Comparison of ENCODE assay signal across 8 cellular contexts in the genomic region with DNA sequence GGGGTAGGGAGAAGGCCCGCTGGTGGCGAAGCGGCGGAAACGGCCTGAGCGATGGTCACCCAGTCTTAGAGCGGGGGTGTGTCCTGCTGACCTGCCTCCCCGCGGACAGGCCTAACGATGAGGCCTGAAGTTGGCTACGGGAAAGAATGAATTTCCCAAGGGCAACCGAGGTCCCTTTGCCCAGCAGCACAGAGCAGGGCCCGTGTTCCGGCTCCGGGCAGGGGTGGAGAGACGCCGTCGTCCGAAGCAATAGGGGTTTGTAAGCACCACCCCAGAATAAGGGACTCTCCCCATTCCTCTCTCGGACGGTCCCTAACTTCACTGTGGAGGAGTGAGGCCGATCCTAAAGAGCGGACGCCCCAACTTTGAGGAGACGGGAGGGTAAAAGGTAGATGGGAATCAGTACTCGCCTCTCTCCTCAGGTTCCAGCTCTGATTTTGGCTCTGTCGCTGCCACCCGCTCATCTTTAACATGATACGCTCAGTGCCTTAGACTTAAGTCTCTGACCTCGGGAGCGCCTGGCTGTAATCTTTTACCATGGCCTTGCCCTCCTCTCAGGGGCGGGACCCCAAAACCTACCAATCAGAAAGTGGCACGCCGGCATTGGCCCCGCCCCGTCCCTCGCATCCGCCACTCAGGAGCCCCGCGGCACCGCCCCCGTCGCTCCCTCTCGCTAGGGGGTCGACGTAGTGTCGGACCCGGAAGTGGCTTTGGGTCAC. TPM values are rescaled to one million over a fixed set of nuclear protein-coding genes. Genes with fewer than 3 reads are reported as not detected.
DNase-seq lines count a peak whose midpoint lies in the region; ATAC-seq and TF ChIP-seq lines count a peak whose summit lies in the region.

A gene with protein sequence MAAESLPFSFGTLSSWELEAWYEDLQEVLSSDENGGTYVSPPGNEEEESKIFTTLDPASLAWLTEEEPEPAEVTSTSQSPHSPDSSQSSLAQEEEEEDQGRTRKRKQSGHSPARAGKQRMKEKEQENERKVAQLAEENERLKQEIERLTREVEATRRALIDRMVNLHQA (minus strand): TSS at position 507 of the 719 bp plus-strand sequence. CDS start 3,108 bp downstream, outside the sequence.

- peaks cover 4 to 47% (median 14%) of the 10 kb centered on the region in 3 donors for H3K36me3 Mint-ChIP-seq in naive thymus-derived CD8-positive, alpha-beta T cell
- H3K36me3 Mint-ChIP-seq in stimulated activated naive B cell treated with anti-CD40 and anti-IgM and Interleukin-4, amounts not matched to agents 10 μg/mL and 1 μg/mL and 100 μg/mL, for 72 hours = peaks cover 42 to 65% of the 10 kb centered on the region in 2 donors

- peak within 1 kb of the TSS; percentile 95 to 99 (median 98) for H3K4me3 Mint-ChIP-seq in naive thymus-derived CD8-positive, alpha-beta T cell
- H3K4me3 Mint-ChIP-seq in stimulated activated naive B cell treated with anti-CD40 and anti-IgM and Interleukin-4, amounts not matched to agents 10 μg/mL and 1 μg/mL and 100 μg/mL, for 72 hours = peak within 1 kb of the TSS; percentile 99

- H3K9me3 Mint-ChIP-seq in naive thymus-derived CD8-positive, alpha-beta T cell = no peaks in the 10 kb centered on the region
- no peaks in the 10 kb centered on the region for H3K9me3 Mint-ChIP-seq in stimulated activated naive B cell treated with anti-CD40 and anti-IgM and Interleukin-4, amounts not matched to agents 10 μg/mL and 1 μg/mL and 100 μg/mL, for 72 hours

- ATAC-seq in naive thymus-derived CD8-positive, alpha-beta T cell = peak; percentile 70 to 79
- peak; percentile 74 to 80 for ATAC-seq in stimulated activated naive B cell treated with anti-CD40 and anti-IgM and Interleukin-4, amounts not matched to agents 10 μg/mL and 1 μg/mL and 100 μg/mL, for 72 hours (replicated peaks)

- H3K27ac Mint-ChIP-seq in naive thymus-derived CD8-positive, alpha-beta T cell = peak within 1 kb of the TSS; percentile 99 to 100 (median 100)
- H3K27ac Mint-ChIP-seq in stimulated activated naive B cell treated with anti-CD40 and anti-IgM and Interleukin-4, amounts not matched to agents 10 μg/mL and 1 μg/mL and 100 μg/mL, for 72 hours = peak within 1 kb of the TSS; percentile 99

- peaks cover 40 to 67% (median 62%) of the 10 kb centered on the region in 4 donors for H3K4me1 Mint-ChIP-seq in naive thymus-derived CD8-positive, alpha-beta T cell
- H3K4me1 Mint-ChIP-seq in stimulated activated naive B cell treated with anti-CD40 and anti-IgM and Interleukin-4, amounts not matched to agents 10 μg/mL and 1 μg/mL and 100 μg/mL, for 72 hours = peaks cover 42 to 79% of the 10 kb centered on the region in 2 donors

- TF ChIP-seq CTCF in LNCaP clone FGC (IDR thresholded peaks at IDR 0.05; ENCODE audit: control insufficient read depth, extremely low read depth, insufficient read depth) = peak; percentile 12; the same call in 1 of the 2 replicates

- peak; percentile 99 for DNase-seq in EL
- DNase-seq in GOT3 (lab: John Stamatoyannopoulos, UW) = peak; percentile 100
- DNase-seq in LNCaP clone FGC (ENCODE audit: low read depth) = peak; percentile 92
- peak; percentile 99 for DNase-seq in RPMI8226
- DNase-seq in activated T-helper 1 cell treated with anti-CD3 and anti-CD28 coated beads, Interleukin-2, amount 50 U/mL, for 16 hours (ENCODE audit: low read depth in 1 of 2, low spot score in 1 of 2) = peak; percentile 99
- peak; percentile 99 for DNase-seq in fibroblast of gingiva (ENCODE audit: low read depth)
- DNase-seq in naive thymus-derived CD8-positive, alpha-beta T cell = peak; percentile 98 to 100 (median 100)
- peak; percentile 100 for DNase-seq in stimulated activated naive B cell treated with anti-CD40 and anti-IgM and Interleukin-4, amounts not matched to agents 10 μg/mL and 1 μg/mL and 100 μg/mL, for 72 hours

- H3K27me3 Mint-ChIP-seq in naive thymus-derived CD8-positive, alpha-beta T cell = peaks cover 0 to 2% (median 0%) of the 10 kb centered on the region in 5 donors
- no peaks in the 10 kb centered on the region for H3K27me3 Mint-ChIP-seq in stimulated activated naive B cell treated with anti-CD40 and anti-IgM and Interleukin-4, amounts not matched to agents 10 μg/mL and 1 μg/mL and 100 μg/mL, for 72 hours

- peak within 1 kb of the TSS; percentile 93 for H3K4me3 ChIP-seq in LNCaP clone FGC (ENCODE audit: low read depth, low read length)

- POLR2A ChIA-PET in naive thymus-derived CD8-positive, alpha-beta T cell (lab: Charles Lee) = interaction anchor here (0.6 to 8.6 kb wide), 28 partner anchors 9 to 408 kb away, joined by 3 to 135 read pairs (median 4); partner anchors contain the start of genes ARHGAP9, CTDSP2, DCTN2 and GLI1

RNA-seq across cellular contexts. Expression of the gene that starts here (rescaled TPM):
- total RNA-seq in naive thymus-derived CD8-positive, alpha-beta T cell = 10 to 100 TPM; 88.0 to 89.5 TPM
- 10 to 100 TPM; 13.1 to 18.7 (median 15.5) TPM for polyA plus RNA-seq in naive thymus-derived CD8-positive, alpha-beta T cell

Comparison
In these comparisons a context has a peak if more than half of its experiments do, and no peak if none do; other contexts are left out.
1. Peak in every context shown above with its lines: DNase-seq, ATAC-seq and H3K4me3 ChIP-seq.